ENCODE assay signal across 10 cellular contexts in genomic region chr3:81419196-81419595, GRCh38.
DNase-seq lines count a peak whose midpoint lies in the region; TF ChIP-seq lines count a peak whose summit lies in the region.
"Had no signal": no experiment of that assay in that cellular context is flagged by ENCODE, and none has a peak within 500 bp of the region (broad histone marks: within the 10 kb centered on the region; RNA-seq: fewer than 3 reads in every experiment).

No MANE protein-coding gene starts in this region.

- H3K18ac ChIP-seq in H9 (ENCODE audit: insufficient read length, low read depth, low read length): no peak overlapping the region

- H2BK120ac ChIP-seq in H9 (ENCODE audit: low read depth, low read length, poor library complexity, severe bottlenecking): no peak overlapping the region

- no peak overlapping the region for H3K56ac ChIP-seq in H9 (ENCODE audit: insufficient read length, low read depth, low read length)

- H3K4me1 Mint-ChIP-seq in H9 (peaks cover 0 to 2% of the 10 kb centered on the region in 2 experiments; a peak in 2 of 4 replicates), immature natural killer cell (no peaks in the 10 kb centered on the region)
- H3K4me1 Mint-ChIP-seq: activated B cell treated with CpG ODN at 0.5 μM for 24 hours; stimulated activated naive B cell treated with anti-CD40 and anti-IgM and Interleukin-4, amounts not matched to agents 10 μg/mL and 1 μg/mL and 100 μg/mL, for 72 hours had no signal

- no peak overlapping the region for H3T11ph ChIP-seq in H9 (ENCODE audit: low read length)

- H4K91ac ChIP-seq in H9 (ENCODE audit: insufficient read length, low read depth, low read length): no peak overlapping the region

- no peaks in the 10 kb centered on the region; the same call in 1 of the 2 replicates for H3K27me3 Mint-ChIP-seq in H9 (ENCODE audit: low read depth)
- no peaks in the 10 kb centered on the region for H3K27me3 Mint-ChIP-seq in immature natural killer cell (ENCODE audit: low read depth in 3 of 3)
- H3K27me3 Mint-ChIP-seq: activated B cell treated with CpG ODN at 0.5 μM for 24 hours; stimulated activated naive B cell treated with anti-CD40 and anti-IgM and Interleukin-4, amounts not matched to agents 10 μg/mL and 1 μg/mL and 100 μg/mL, for 72 hours had no signal

- H4K20me1 ChIP-seq in H9 (ENCODE audit: control insufficient read depth, insufficient read depth, insufficient read length): no peaks in the 10 kb centered on the region

- intact Hi-C loops in spleen (cut with DNase I; ENCODE audit: low total_unique reads): no loop called here

- H3K4me3 ChIP-seq in BJ (ENCODE audit: low read depth, low read length) (no peak overlapping the region), spleen (no peak overlapping the region)

- H3K4me2 ChIP-seq in H9 (ENCODE audit: insufficient read depth, insufficient read length, low read length): no peak overlapping the region

- H3K27ac ChIP-seq in H9 (ENCODE audit: insufficient read length, low read depth, low read length) (no peak overlapping the region), spleen (no peak overlapping the region)

- no peak overlapping the region for H3K4ac ChIP-seq in H9 (ENCODE audit: low read depth, low read length)

- TF ChIP-seq CTCF in BJ (IDR thresholded peaks at IDR 0.05; ENCODE audit: insufficient read depth, low read depth, low read length) (peak; percentile 54; the same call in 1 of the 2 replicates), H9 (conservative IDR thresholded peaks at IDR 0.05) (peak; percentile 66), spleen (IDR thresholded peaks at IDR 0.05 in 8 of 11, conservative IDR thresholded peaks at IDR 0.05 in 3 of 11) (peak in 1 of 11 experiments; percentile 23)

- no peak overlapping the region for H2BK20ac ChIP-seq in H9 (ENCODE audit: low read depth, low read length, poor library complexity, severe bottlenecking)

- CTCF ChIA-PET in BJ (lab: Yijun Ruan, JAX): interaction anchor here (1.1 to 2.5 kb wide), 9 partner anchors 10 to 714 kb away, joined by 3 to 18 read pairs (median 4); no protein-coding TSS in a partner anchor

- no peaks in the 10 kb centered on the region for H3K4me1 ChIP-seq in H9 (ENCODE audit: insufficient read depth, low read length)
- H3K4me1 ChIP-seq in spleen: no peaks in the 10 kb centered on the region

- POLR2A ChIA-PET in BJ (lab: Charles Lee): no interaction called here

- H3K36me3 Mint-ChIP-seq in H9 (ENCODE audit: insufficient read depth in 1 of 3, low read depth in 3 of 3): 0 out of 7 replicates have a peak, but pooled peaks cover 0 to under 1% (median 0%) of the 10 kb centered on the region in 3 experiments
- H3K36me3 Mint-ChIP-seq in immature natural killer cell: no peaks in the 10 kb centered on the region
- H3K36me3 Mint-ChIP-seq: stimulated activated naive B cell treated with anti-CD40 and anti-IgM and Interleukin-4, amounts not matched to agents 10 μg/mL and 1 μg/mL and 100 μg/mL, for 72 hours had no signal

- no peak overlapping the region for H2BK5ac ChIP-seq in H9 (ENCODE audit: insufficient read length, low read length)

- no peak overlapping the region for H2BK15ac ChIP-seq in H9 (ENCODE audit: low read depth, low read length)

- H3K9ac ChIP-seq in H9 (ENCODE audit: extremely low read depth, insufficient read length, low read length): no peak overlapping the region

- H2BK12ac ChIP-seq in H9 (ENCODE audit: insufficient read length, low read depth, low read length): no peak overlapping the region

- H3K36me3 ChIP-seq in BJ (ENCODE audit: control insufficient read depth, insufficient read depth, low read length): no peaks in the 10 kb centered on the region
- no peaks in the 10 kb centered on the region for H3K36me3 ChIP-seq in spleen

- no peaks in the 10 kb centered on the region for H3K27me3 ChIP-seq in BJ (ENCODE audit: control insufficient read depth, insufficient read depth, low read length)
- no peaks in the 10 kb centered on the region for H3K27me3 ChIP-seq in H9 (ENCODE audit: insufficient read depth, low read length)
- no peaks in the 10 kb centered on the region for H3K27me3 ChIP-seq in spleen (replicated peaks in 1 of 7)

- H3K9me3 ChIP-seq in H9 (ENCODE audit: control insufficient read depth, low read depth, low read length) (no peaks in the 10 kb centered on the region), spleen (no peaks in the 10 kb centered on the region)

- H3K4me3 Mint-ChIP-seq in H9 (no peak overlapping the region), immature natural killer cell (no peak overlapping the region)
- H3K4me3 Mint-ChIP-seq: activated B cell treated with CpG ODN at 0.5 μM for 24 hours; stimulated activated naive B cell treated with anti-CD40 and anti-IgM and Interleukin-4, amounts not matched to agents 10 μg/mL and 1 μg/mL and 100 μg/mL, for 72 hours had no signal

- H4K8ac ChIP-seq in H9 (replicated peaks; ENCODE audit: insufficient read length, low read depth, low read length): no peak overlapping the region

- H3K23ac ChIP-seq in H9 (ENCODE audit: insufficient read length, low read depth, low read length): no peak overlapping the region

- H2AFZ ChIP-seq in H9 (ENCODE audit: low read length): no peak overlapping the region

- no peak overlapping the region for H2AK5ac ChIP-seq in H9 (ENCODE audit: insufficient read length, low read length)

- H4K5ac ChIP-seq in H9 (ENCODE audit: insufficient read length, low read depth, low read length): no peak overlapping the region

- TF ChIP-seq POLR2A in spleen (IDR thresholded peaks at IDR 0.05): no peak

- DNase-seq in BJ (ENCODE audit: low read depth) (no peak), H9 (no peak), SK-MEL-5 (ENCODE audit: low read depth, low spot score) (peak; percentile 29), iris pigment epithelial cell (ENCODE audit: low read depth) (peak; percentile 24), immature natural killer cell (no peak), activated T-cell treated with anti-CD3 and anti-CD28 coated beads for 4 hours (no peak), spleen (no peak), CD1c-positive myeloid dendritic cell (ENCODE audit: extremely low spot score) (no peak)
- DNase-seq: activated B cell treated with CpG ODN at 0.5 μM for 24 hours; stimulated activated naive B cell treated with anti-CD40 and anti-IgM and Interleukin-4, amounts not matched to agents 10 μg/mL and 1 μg/mL and 100 μg/mL, for 72 hours had no signal

- no peak overlapping the region for H3K14ac ChIP-seq in H9 (ENCODE audit: insufficient read depth, low read length)

- no peaks in the 10 kb centered on the region for H3K79me1 ChIP-seq in H9 (ENCODE audit: insufficient read depth, low read depth, low read length, poor library complexity, severe bottlenecking)

- no peaks in the 10 kb centered on the region for H3K79me2 ChIP-seq in H9 (ENCODE audit: insufficient read depth, low read length)

- no peaks in the 10 kb centered on the region for H3K9me3 Mint-ChIP-seq in H9
- H3K9me3 Mint-ChIP-seq in immature natural killer cell: peaks cover 0 to 7% (median 3%) of the 10 kb centered on the region in 6 donors
- H3K9me3 Mint-ChIP-seq: stimulated activated naive B cell treated with anti-CD40 and anti-IgM and Interleukin-4, amounts not matched to agents 10 μg/mL and 1 μg/mL and 100 μg/mL, for 72 hours had no signal

- H3K27ac Mint-ChIP-seq in H9 (no peak overlapping the region), immature natural killer cell (no peak overlapping the region)
- H3K27ac Mint-ChIP-seq: activated B cell treated with CpG ODN at 0.5 μM for 24 hours; stimulated activated naive B cell treated with anti-CD40 and anti-IgM and Interleukin-4, amounts not matched to agents 10 μg/mL and 1 μg/mL and 100 μg/mL, for 72 hours had no signal

- no peaks in the 10 kb centered on the region for H3K23me2 ChIP-seq in H9 (ENCODE audit: insufficient read length, low read depth, low read length, poor library complexity, severe bottlenecking)

- in situ Hi-C loops in SK-MEL-5 (cut with HindIII; ENCODE audit: low pct_unique_long_range_greater_than_20kb, low sequenced_read_pairs): no loop called here

- no CpG with 5 or more reads among the region's 1 CpG for WGBS in H9 (ENCODE audit: extremely low coverage, insufficient read length, low lambda C conversion rate)
- WGBS in spleen, 5 donors: 80 to 90% (median 81%) methylated on average over 1 of the region's 1 CpG

Comparison
In these comparisons a context has a peak if more than half of its experiments do, and no peak if none do; other contexts are left out.
1. DNase-seq: peak in SK-MEL-5 (single experiment) and iris pigment epithelial cell (single experiment); none in BJ (single experiment), H9 (single experiment), immature natural killer cell (0 of 3), activated T-cell treated with anti-CD3 and anti-CD28 coated beads for 4 hours (single experiment), spleen (single experiment) and CD1c-positive myeloid dendritic cell (single experiment).